12 cellular contexts compared by ENCODE assay signal in the genomic region with DNA sequence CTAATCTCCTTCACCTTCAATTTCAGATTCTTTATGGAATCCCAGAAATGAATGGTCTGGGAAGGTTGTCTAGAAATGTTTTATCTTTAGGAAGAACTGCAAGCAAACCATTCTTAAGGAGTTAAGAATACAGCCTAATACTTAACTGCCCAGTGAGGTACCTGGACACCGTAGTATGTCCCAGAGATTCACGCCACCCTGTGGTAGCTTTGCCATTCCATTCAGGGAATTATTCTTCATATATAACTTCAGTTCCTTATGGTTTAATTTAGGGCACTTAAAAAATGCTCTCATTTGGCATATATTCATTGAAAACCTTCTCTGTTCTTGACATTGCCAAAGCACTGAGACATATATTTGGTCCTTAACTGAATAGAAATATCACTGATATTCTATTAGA. TPM values are rescaled to one million over a fixed set of nuclear protein-coding genes. Genes with fewer than 3 reads are reported as not detected.
DNase-seq lines count a peak whose midpoint lies in the region; ATAC-seq and TF ChIP-seq lines count a peak whose summit lies in the region.
"Had no signal": no experiment of that assay in that cellular context is flagged by ENCODE, and none has a peak within 500 bp of the region (broad histone marks: within the 10 kb centered on the region; RNA-seq: fewer than 3 reads in every experiment).

No MANE protein-coding gene starts in this region.

- DNase-seq in left ventricle myocardium inferior: no peak
- no peak for DNase-seq in right cardiac atrium
- DNase-seq in fibroblast of the aortic adventitia (ENCODE audit: low read depth): peak; percentile 76
- no peak for DNase-seq in NCI-H187 treated with DMSO at 0.1 percent for 48 hours (lab: John Stamatoyannopoulos, UW)
- no peak for DNase-seq in foreskin fibroblast
- DNase-seq in NCI-H774 (lab: John Stamatoyannopoulos, UW): no peak
- DNase-seq: EL, NCI-H1417 treated with DMSO at 0.1 percent for 48 hours, spleen had no signal

- H3K9me3 ChIP-seq in left ventricle myocardium inferior (replicated peaks) (no peaks in the 10 kb centered on the region), right cardiac atrium (ENCODE audit: control insufficient read depth, low read length) (no peaks in the 10 kb centered on the region)
- H3K9me3 ChIP-seq: tibial nerve had no signal

- intact Hi-C loops in left ventricle myocardium inferior (cut with micrococcal nuclease): no loop called here
- intact Hi-C loops in right cardiac atrium (cut with DNase I): no loop called here

- peak; percentile 21 for TF ChIP-seq CTCF in left ventricle myocardium inferior (IDR thresholded peaks at IDR 0.05; ENCODE audit: borderline replicate concordance)
- TF ChIP-seq CTCF in fibroblast of the aortic adventitia (IDR thresholded peaks at IDR 0.05; ENCODE audit: insufficient read depth, low read length): peak; percentile 42
- no peak for TF ChIP-seq CTCF in foreskin fibroblast (IDR thresholded peaks at IDR 0.05; ENCODE audit: low read depth, low read length)

- H3K4me3 ChIP-seq in left ventricle myocardium inferior (no peak overlapping the region), right cardiac atrium (ENCODE audit: low read length) (no peak overlapping the region), fibroblast of the aortic adventitia (ENCODE audit: low read depth, low read length) (no peak overlapping the region), foreskin fibroblast (ENCODE audit: low read depth in 1 of 2, low read length in 2 of 2) (no peak overlapping the region)
- H3K4me3 ChIP-seq: spleen, tibial nerve had no signal

- peaks cover 2% of the 10 kb centered on the region for H3K4me1 ChIP-seq in left ventricle myocardium inferior
- H3K4me1 ChIP-seq in right cardiac atrium (ENCODE audit: control insufficient read depth, insufficient read depth, low read length): no peaks in the 10 kb centered on the region
- H3K4me1 ChIP-seq: tibial nerve had no signal

- 96% methylated on average over 2 of the region's 2 CpGs for WGBS in right cardiac atrium

- ATAC-seq in right cardiac atrium: no peak
- ATAC-seq in SK-N-SH treated with all-trans-retinoic acid at 6 μM for 48 hours: peak; percentile 28; the same call in 1 of the 3 replicates
- no peak for ATAC-seq in HG02884 (IDR thresholded peaks at IDR 0.05; ENCODE audit: unreplicated experiment)

- H3K36me3 ChIP-seq in left ventricle myocardium inferior: no peaks in the 10 kb centered on the region
- H3K36me3 ChIP-seq: spleen, tibial nerve had no signal

- H3K27me3 ChIP-seq in left ventricle myocardium inferior (ENCODE audit: low read depth) (no peaks in the 10 kb centered on the region), right cardiac atrium (ENCODE audit: control insufficient read depth, insufficient read depth) (no peaks in the 10 kb centered on the region)
- H3K27me3 ChIP-seq: spleen, tibial nerve had no signal

- H3K27ac ChIP-seq in left ventricle myocardium inferior (replicated peaks) (no peak overlapping the region), right cardiac atrium (ENCODE audit: low read length) (no peak overlapping the region)
- H3K27ac ChIP-seq: spleen, tibial nerve had no signal

TF ChIP-seq in SK-N-SH treated with all-trans-retinoic acid at 6 μM for 48 hours, 23 proteins besides CTCF, POLR2A, EP300 and RAD21:
- TF ChIP-seq TSHZ2 (CRISPR knock-in tag; IDR thresholded peaks at IDR 0.05) (no peak), ZNF8 (CRISPR knock-in tag; IDR thresholded peaks at IDR 0.05) (no peak), ESRRG (CRISPR knock-in tag; IDR thresholded peaks at IDR 0.05) (no peak), SNAI2 (CRISPR knock-in tag; IDR thresholded peaks at IDR 0.05) (no peak), ZNF565 (CRISPR knock-in tag; conservative IDR thresholded peaks at IDR 0.05; ENCODE audit: low read depth) (no peak), ZFP3 (CRISPR knock-in tag; IDR thresholded peaks at IDR 0.05) (no peak), OSR1 (CRISPR knock-in tag; IDR thresholded peaks at IDR 0.05) (no peak), GLIS3 (CRISPR knock-in tag; IDR thresholded peaks at IDR 0.05) (no peak), ZC3H10 (CRISPR knock-in tag; IDR thresholded peaks at IDR 0.05) (no peak), ZFP30 (CRISPR knock-in tag; IDR thresholded peaks at IDR 0.05) (no peak), ISL1 (CRISPR knock-in tag; IDR thresholded peaks at IDR 0.05) (no peak), TOX (CRISPR knock-in tag; IDR thresholded peaks at IDR 0.05; ENCODE audit: borderline replicate concordance) (no peak)
- TF ChIP-seq, protein P1, sequence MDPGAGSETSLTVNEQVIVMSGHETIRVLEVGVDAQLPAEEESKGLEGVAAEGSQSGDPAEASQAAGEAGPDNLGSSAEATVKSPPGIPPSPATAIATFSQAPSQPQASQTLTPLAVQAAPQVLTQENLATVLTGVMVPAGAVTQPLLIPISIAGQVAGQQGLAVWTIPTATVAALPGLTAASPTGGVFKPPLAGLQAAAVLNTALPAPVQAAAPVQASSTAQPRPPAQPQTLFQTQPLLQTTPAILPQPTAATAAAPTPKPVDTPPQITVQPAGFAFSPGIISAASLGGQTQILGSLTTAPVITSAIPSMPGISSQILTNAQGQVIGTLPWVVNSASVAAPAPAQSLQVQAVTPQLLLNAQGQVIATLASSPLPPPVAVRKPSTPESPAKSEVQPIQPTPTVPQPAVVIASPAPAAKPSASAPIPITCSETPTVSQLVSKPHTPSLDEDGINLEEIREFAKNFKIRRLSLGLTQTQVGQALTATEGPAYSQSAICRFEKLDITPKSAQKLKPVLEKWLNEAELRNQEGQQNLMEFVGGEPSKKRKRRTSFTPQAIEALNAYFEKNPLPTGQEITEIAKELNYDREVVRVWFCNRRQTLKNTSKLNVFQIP (CRISPR knock-in tag; IDR thresholded peaks at IDR 0.05; ENCODE audit: borderline replicate concordance, low read depth): no peak
- TF ChIP-seq, protein P2, sequence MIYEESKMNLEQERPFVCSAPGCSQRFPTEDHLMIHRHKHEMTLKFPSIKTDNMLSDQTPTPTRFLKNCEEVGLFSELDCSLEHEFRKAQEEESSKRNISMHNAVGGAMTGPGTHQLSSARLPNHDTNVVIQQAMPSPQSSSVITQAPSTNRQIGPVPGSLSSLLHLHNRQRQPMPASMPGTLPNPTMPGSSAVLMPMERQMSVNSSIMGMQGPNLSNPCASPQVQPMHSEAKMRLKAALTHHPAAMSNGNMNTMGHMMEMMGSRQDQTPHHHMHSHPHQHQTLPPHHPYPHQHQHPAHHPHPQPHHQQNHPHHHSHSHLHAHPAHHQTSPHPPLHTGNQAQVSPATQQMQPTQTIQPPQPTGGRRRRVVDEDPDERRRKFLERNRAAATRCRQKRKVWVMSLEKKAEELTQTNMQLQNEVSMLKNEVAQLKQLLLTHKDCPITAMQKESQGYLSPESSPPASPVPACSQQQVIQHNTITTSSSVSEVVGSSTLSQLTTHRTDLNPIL (CRISPR knock-in tag; IDR thresholded peaks at IDR 0.05; ENCODE audit: low read depth): no peak

RNA-seq across cellular contexts. Expression of gene ACTBL2, which starts 49.7 kb away (rescaled TPM):
- total RNA-seq in left ventricle myocardium inferior: not detected
- total RNA-seq in right cardiac atrium: not detected
- not detected for polyA plus RNA-seq in right cardiac atrium
- not detected in 2 replicates for total RNA-seq in fibroblast of the aortic adventitia (ENCODE audit: low replicate concordance)
- total RNA-seq: spleen, tibial nerve had no signal
- polyA plus RNA-seq: spleen had no signal
